8 cellular contexts compared by ENCODE assay signal in the genomic region with DNA sequence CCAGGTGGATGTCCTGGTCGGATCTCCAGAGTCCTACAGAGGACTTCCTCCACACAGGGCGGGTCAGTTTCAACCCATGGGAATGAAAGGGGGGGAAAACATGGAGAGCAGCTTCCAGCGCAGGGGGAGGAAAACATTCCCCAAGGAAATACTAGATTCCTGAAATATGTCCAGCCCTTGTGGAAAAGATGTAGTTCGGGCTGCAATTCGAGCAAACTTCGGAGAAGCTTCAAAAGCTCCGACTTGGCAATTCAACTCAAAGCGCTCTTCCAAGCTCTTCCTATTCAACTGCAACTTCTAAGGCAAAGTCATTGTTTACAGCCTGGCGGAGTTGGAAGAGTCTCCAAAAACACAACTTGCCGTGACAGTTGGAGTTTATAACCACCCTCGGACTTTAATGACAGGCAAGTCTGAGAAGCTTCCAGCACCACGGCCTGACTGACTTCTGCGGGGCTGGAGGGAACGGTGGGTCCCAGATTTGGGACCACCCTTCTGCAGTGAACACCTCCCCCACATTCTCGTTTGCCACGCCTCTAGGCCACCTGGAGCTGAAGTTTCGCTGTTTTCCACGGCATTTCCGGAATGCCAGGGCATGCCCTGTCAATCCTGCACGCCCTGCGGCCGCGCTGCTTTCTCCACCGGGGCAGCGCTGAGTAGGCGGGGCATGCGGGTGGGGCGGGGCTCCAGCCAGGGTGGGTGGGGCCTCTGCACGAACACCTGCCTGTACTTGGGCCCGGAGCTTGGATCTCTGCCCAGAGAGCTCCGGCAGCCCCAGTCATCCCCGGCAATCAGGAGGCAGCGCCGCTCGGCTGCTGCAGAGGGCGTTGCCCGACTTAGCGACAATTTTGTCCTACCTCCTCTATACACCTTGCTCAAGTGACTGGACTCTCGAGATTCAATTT. TPM values are rescaled to one million over a fixed set of nuclear protein-coding genes. Genes with fewer than 3 reads are reported as not detected.
DNase-seq lines count a peak whose midpoint lies in the region; ATAC-seq, FAIRE-seq and TF ChIP-seq lines count a peak whose summit lies in the region.

No MANE protein-coding gene starts in this region.

- no peaks in the 10 kb centered on the region for H4K20me1 ChIP-seq in PC-9 (ENCODE audit: insufficient read depth)

- peak; percentile 65 for FAIRE-seq in HTR-8/SVneo (lab: Jason Lieb, UNC)

- intact Hi-C loops in PC-9 (cut with micrococcal nuclease; ENCODE audit: unreplicated experiment): loop anchor here (1.0 to 5.0 kb wide), 7 partner anchors 24 to 261 kb away; no protein-coding TSS in a partner anchor

- H3K36me3 ChIP-seq in CD8-positive, alpha-beta memory T cell (ENCODE audit: insufficient read depth, low read length): no peaks in the 10 kb centered on the region
- no peaks in the 10 kb centered on the region for H3K36me3 ChIP-seq in PC-9 (ENCODE audit: low read depth)
- H3K36me3 ChIP-seq in urinary bladder (ENCODE audit: insufficient read depth): no peaks in the 10 kb centered on the region

- peaks cover 20 to 30% (median 29%) of the 10 kb centered on the region in 3 donors for H3K4me1 Mint-ChIP-seq in CD8-positive, alpha-beta memory T cell
- H3K4me1 Mint-ChIP-seq in glutamatergic neuron (ENCODE audit: low read depth, unreplicated experiment) (no peaks in the 10 kb centered on the region), progenitor cell of endocrine pancreas (ENCODE audit: low read depth) (peaks cover 40% of the 10 kb centered on the region)

- TSS peak; percentile 88 for BruUV-seq in PC-9 (replicated peaks; lab: Mats Ljungman, UMichigan)

- 14% methylated on average over 39 of the region's 39 CpGs for WGBS in urinary bladder

- H3K27me3 ChIP-seq in CD8-positive, alpha-beta memory T cell (ENCODE audit: insufficient read depth, low read length, poor library complexity, severe bottlenecking): no peaks in the 10 kb centered on the region
- H3K27me3 ChIP-seq in PC-9 (ENCODE audit: insufficient read depth, low read depth): no peaks in the 10 kb centered on the region

- peak; percentile 66 to 88 (median 75) for DNase-seq in CD8-positive, alpha-beta memory T cell
- DNase-seq in HTR-8/SVneo (ENCODE audit: insufficient read length, low spot score): peak; percentile 61
- peak; percentile 93 to 96 for DNase-seq in PC-9
- peak; percentile 91 for DNase-seq in activated effector memory CD4-positive, alpha-beta T cell treated with anti-CD3 and anti-CD28 coated beads, Interleukin-2, amount 50 U/mL, for 16 hours
- peak; percentile 60 for DNase-seq in glutamatergic neuron
- peak; percentile 80 for DNase-seq in progenitor cell of endocrine pancreas (ENCODE audit: low spot score, unreplicated experiment)

- peaks cover 0 to 2% (median 0%) of the 10 kb centered on the region in 5 donors for H3K9me3 Mint-ChIP-seq in CD8-positive, alpha-beta memory T cell
- H3K9me3 Mint-ChIP-seq in glutamatergic neuron (ENCODE audit: unreplicated experiment): peaks cover 2% of the 10 kb centered on the region
- H3K9me3 Mint-ChIP-seq in progenitor cell of endocrine pancreas (ENCODE audit: low read depth): no peaks in the 10 kb centered on the region

- H3K36me3 Mint-ChIP-seq in CD8-positive, alpha-beta memory T cell: no peaks in the 10 kb centered on the region
- H3K36me3 Mint-ChIP-seq in glutamatergic neuron (ENCODE audit: unreplicated experiment) (no peaks in the 10 kb centered on the region), progenitor cell of endocrine pancreas (ENCODE audit: insufficient read depth) (no peaks in the 10 kb centered on the region)

- H3K9me3 ChIP-seq in CD8-positive, alpha-beta memory T cell (ENCODE audit: low read length): no peaks in the 10 kb centered on the region
- H3K9me3 ChIP-seq in PC-9 (ENCODE audit: insufficient read depth, low read depth): no peaks in the 10 kb centered on the region; the same call in 1 of the 2 replicates

- H3K4me3 ChIP-seq in CD8-positive, alpha-beta memory T cell (ENCODE audit: low read length): peak overlapping the region; percentile 74
- H3K4me3 ChIP-seq in PC-9 (peak overlapping the region; percentile 73), urinary bladder (ENCODE audit: low read depth, low read length) (peak overlapping the region; percentile 10)

- no peak overlapping the region for H3K27ac ChIP-seq in CD8-positive, alpha-beta memory T cell (ENCODE audit: low read depth, low read length)
- H3K27ac ChIP-seq in PC-9 (peak overlapping the region; percentile 80), urinary bladder (ENCODE audit: low read depth) (peak overlapping the region; percentile 62)

- H2AFZ ChIP-seq in PC-9: peak overlapping the region; percentile 90

- H3K4me1 ChIP-seq in CD8-positive, alpha-beta memory T cell (ENCODE audit: insufficient read depth, low read length): peaks cover 20% of the 10 kb centered on the region
- H3K4me1 ChIP-seq in PC-9 (replicated peaks; ENCODE audit: insufficient read depth): peaks cover 39% of the 10 kb centered on the region
- no peaks in the 10 kb centered on the region for H3K4me1 ChIP-seq in urinary bladder (ENCODE audit: insufficient read depth)

- peak overlapping the region; percentile 18 to 92 (median 52) for H3K27ac Mint-ChIP-seq in CD8-positive, alpha-beta memory T cell
- H3K27ac Mint-ChIP-seq in glutamatergic neuron (ENCODE audit: unreplicated experiment) (no peak overlapping the region), progenitor cell of endocrine pancreas (peak overlapping the region; percentile 92)

- TF ChIP-seq CTCF in PC-9 (conservative IDR thresholded peaks at IDR 0.05) (peak; percentile 73), glutamatergic neuron (IDR thresholded peaks at IDR 0.05; ENCODE audit: partially characterized antibody, unreplicated experiment) (no peak), progenitor cell of endocrine pancreas (IDR thresholded peaks at IDR 0.05; ENCODE audit: unreplicated experiment) (peak; percentile 56)

- H3K4me3 Mint-ChIP-seq in CD8-positive, alpha-beta memory T cell: peak overlapping the region; percentile 50 to 88 (median 78)
- H3K4me3 Mint-ChIP-seq in glutamatergic neuron (ENCODE audit: unreplicated experiment): peak overlapping the region; percentile 80
- peak overlapping the region; percentile 66 for H3K4me3 Mint-ChIP-seq in progenitor cell of endocrine pancreas (ENCODE audit: low read depth)

- no peaks in the 10 kb centered on the region for H3K79me2 ChIP-seq in PC-9 (ENCODE audit: low read depth)

- POLR2A ChIA-PET in CD8-positive, alpha-beta memory T cell (lab: Charles Lee): interaction anchor here (0.5 kb wide), 1 partner anchor 47 kb away, joined by 5 read pairs; no protein-coding TSS in a partner anchor
- POLR2A ChIA-PET in PC-9 (lab: Charles Lee; ENCODE audit: unreplicated experiment): interaction anchor here (0.5 to 0.7 kb wide), 3 partner anchors 102 to 381 kb away, joined by 3 to 17 read pairs (median 5); no protein-coding TSS in a partner anchor

- peak overlapping the region; percentile 93 for H3K4me2 ChIP-seq in PC-9

- CTCF ChIA-PET in CD8-positive, alpha-beta memory T cell (lab: Charles Lee): interaction anchor here (0.8 to 2.9 kb wide), 14 partner anchors 9 to 398 kb away, joined by 3 to 9 read pairs (median 4); no protein-coding TSS in a partner anchor
- CTCF ChIA-PET in PC-9 (lab: Charles Lee): interaction anchor here (0.7 to 1.9 kb wide), 11 partner anchors 11 to 405 kb away, joined by 3 to 11 read pairs (median 6); no protein-coding TSS in a partner anchor

- H3K9me2 ChIP-seq in PC-9 (ENCODE audit: insufficient read depth): no peaks in the 10 kb centered on the region

- ATAC-seq in GM21381 (IDR thresholded peaks at IDR 0.05; ENCODE audit: unreplicated experiment): peak; percentile 95

- peaks cover 10 to 12% of the 10 kb centered on the region in 2 donors for H3K27me3 Mint-ChIP-seq in CD8-positive, alpha-beta memory T cell
- H3K27me3 Mint-ChIP-seq in glutamatergic neuron (ENCODE audit: unreplicated experiment) (no peaks in the 10 kb centered on the region), progenitor cell of endocrine pancreas (peaks cover 4% of the 10 kb centered on the region)

- peaks cover 34% of the 10 kb centered on the region for H3F3A ChIP-seq in PC-9 (ENCODE audit: insufficient read depth, low read depth)

RNA-seq across cellular contexts. Expression of a gene that starts 49.0 kb away (rescaled TPM):
- total RNA-seq in CD8-positive, alpha-beta memory T cell: 100 to 1,000 TPM; 191 to 199 TPM
- 36.7 TPM for polyA plus RNA-seq in CD8-positive, alpha-beta memory T cell
- 3.8 and 4.8 TPM in 2 replicates for total RNA-seq in PC-9 (2021)
- not detected for total RNA-seq in glutamatergic neuron (ENCODE audit: unreplicated experiment)
- total RNA-seq in progenitor cell of endocrine pancreas: 0.29 and 0.36 TPM in 2 replicates
- total RNA-seq in urinary bladder: 6.2 TPM
- polyA plus RNA-seq in urinary bladder: 5.2 TPM

Comparison
In these comparisons a context has a peak if more than half of its experiments do, and no peak if none do; other contexts are left out.
1. H3K4me3 ChIP-seq: peak in every context shown above with its lines; median percentile 74 in CD8-positive, alpha-beta memory T cell; 73 in PC-9; 10 in urinary bladder.
2. RNA of a gene that starts 49.0 kb away (total RNA-seq): 191 to 199 TPM in CD8-positive, alpha-beta memory T cell; 6.2 TPM in urinary bladder (single experiment), 3.8 to 4.8 TPM in PC-9, 0.29 to 0.36 TPM in progenitor cell of endocrine pancreas and not detected in glutamatergic neuron (single experiment); every median in the first group is over 10 times any median in the second.
3. Peak in every context shown above with its lines, with median percentiles within 50 percentile points of each other: DNase-seq and H3K4me3 Mint-ChIP-seq.